Comparison of ENCODE assay signal across 35 cellular contexts in genomic region chr2:46263347-46263746, GRCh38.
"Had no signal": no experiment of that assay in that cellular context is flagged by ENCODE, and none has a peak within 500 bp of the region (broad histone marks: within the 10 kb centered on the region; RNA-seq: fewer than 3 reads in every experiment).

No MANE protein-coding gene starts in this region.

- H3K36me3 ChIP-seq: adrenal gland, brain microvascular endothelial cell, breast epithelium had no signal

- H3K9me3 ChIP-seq: adrenal gland, body of pancreas, breast epithelium had no signal

- H3K27ac ChIP-seq: adrenal gland, body of pancreas, brain microvascular endothelial cell, breast epithelium, VCaP had no signal

- H3K4me3 ChIP-seq: adrenal gland, body of pancreas, breast epithelium had no signal

- H3K36me3 Mint-ChIP-seq: activated CD4-positive, alpha-beta memory T cell treated with anti-CD3 and anti-CD28 coated beads for 36 hours; activated naive CD4-positive, alpha-beta T cell treated with anti-CD3 and anti-CD28 coated beads, Interleukin-2, amount 50 U/mL, for 72 hours; activated naive CD8-positive, alpha-beta T cell treated with anti-CD3 and anti-CD28 coated beads for 36 hours had no signal

- H3K27me3 Mint-ChIP-seq: activated CD4-positive, alpha-beta memory T cell treated with anti-CD3 and anti-CD28 coated beads for 36 hours had no signal

- ATAC-seq: activated CD8-positive, alpha-beta T cell treated with anti-CD3 and anti-CD28 coated beads for 36 hours; activated naive CD4-positive, alpha-beta T cell treated with anti-CD3 and anti-CD28 coated beads, Interleukin-2, amount 50 U/mL, for 72 hours; activated T-cell treated with anti-CD3 and anti-CD28 coated beads, Interleukin-2, amount 50 U/mL, for 4 hours; activated T-cell treated with anti-CD3 and anti-CD28 coated beads, Interleukin-2, amount 50 U/mL, for 72 hours; activated T-helper 17 cell treated with anti-CD3 and anti-CD28 coated beads, Interleukin-2, amount 50 U/mL, for 72 hours; body of pancreas had no signal

- H3K4me1 ChIP-seq: breast epithelium had no signal

- H3K27me3 ChIP-seq: adrenal gland, body of pancreas, brain microvascular endothelial cell, breast epithelium had no signal

- H3K4me3 Mint-ChIP-seq: activated B cell treated with CpG ODN at 0.5 μM for 24 hours; activated CD4-positive, alpha-beta memory T cell treated with anti-CD3 and anti-CD28 coated beads for 36 hours; activated CD4-positive, alpha-beta T cell treated with anti-CD3 and anti-CD28 coated beads, Interleukin-2, amount 10 ng/mL, durations not matched to agents 24 days and 14 days; activated CD8-positive, alpha-beta T cell treated with anti-CD3 and anti-CD28 coated beads for 36 hours; activated naive CD4-positive, alpha-beta T cell treated with anti-CD3 and anti-CD28 coated beads for 36 hours; activated naive CD8-positive, alpha-beta T cell treated with anti-CD3 and anti-CD28 coated beads for 36 hours; activated T-cell treated with anti-CD3 and anti-CD28 coated beads, Interleukin-2, amount 50 U/mL, for 4 hours; activated T-cell treated with anti-CD3 and anti-CD28 coated beads, Interleukin-2, amount 50 U/mL, for 72 hours; activated T-helper 1 cell treated with anti-CD3 and anti-CD28 coated beads, Interleukin-12 subunit alpha, Interleukin-12 subunit beta, Interleukin-2, Interleukin-4 antibody, amounts not matched to agents 30 ng/mL and 10 ng/mL and 1 ng/mL, durations not matched to agents 14 hours and 24 hours and 36 hours; activated T-helper 17 cell treated with anti-CD3 and anti-CD28 coated beads, Interleukin-2, amount 50 U/mL, for 72 hours; T-helper 1 cell treated with Interleukin-12 subunit alpha and Interleukin-12 subunit beta and Interleukin-4 antibody, amounts not matched to agents 30 μg/mL and 1 μg/mL, for 36 hours; T-helper 2 cell treated with Interferon-gamma antibody and Interleukin-4, amounts not matched to agents 5 μg/mL and 100 μg/mL, for 36 hours had no signal

- H3K27ac Mint-ChIP-seq: activated B cell treated with CpG ODN at 0.5 μM for 24 hours; activated CD4-positive, alpha-beta memory T cell treated with anti-CD3 and anti-CD28 coated beads for 36 hours; activated CD4-positive, alpha-beta T cell treated with anti-CD3 and anti-CD28 coated beads, Interleukin-2, amount 10 ng/mL, durations not matched to agents 24 days and 14 days; activated CD8-positive, alpha-beta T cell treated with anti-CD3 and anti-CD28 coated beads for 36 hours; activated naive CD4-positive, alpha-beta T cell treated with anti-CD3 and anti-CD28 coated beads for 36 hours; activated naive CD4-positive, alpha-beta T cell treated with anti-CD3 and anti-CD28 coated beads, Interleukin-2, amount 50 U/mL, for 72 hours; activated naive CD8-positive, alpha-beta T cell treated with anti-CD3 and anti-CD28 coated beads for 36 hours; activated T-cell treated with anti-CD3 and anti-CD28 coated beads, Interleukin-2, amount 50 U/mL, for 72 hours; activated T-helper 1 cell treated with anti-CD3 and anti-CD28 coated beads, Interleukin-12 subunit alpha, Interleukin-12 subunit beta, Interleukin-2, Interleukin-4 antibody, amounts not matched to agents 30 ng/mL and 10 ng/mL and 1 ng/mL, durations not matched to agents 14 hours and 24 hours and 36 hours; activated T-helper 17 cell treated with anti-CD3 and anti-CD28 coated beads, Interleukin-2, amount 50 U/mL, for 72 hours; T-helper 1 cell treated with Interleukin-12 subunit alpha and Interleukin-12 subunit beta and Interleukin-4 antibody, amounts not matched to agents 30 μg/mL and 1 μg/mL, for 36 hours; T-helper 2 cell treated with Interferon-gamma antibody and Interleukin-4, amounts not matched to agents 5 μg/mL and 100 μg/mL, for 36 hours had no signal

- H3K9me3 Mint-ChIP-seq: activated B cell treated with CpG ODN at 0.5 μM for 24 hours; activated CD4-positive, alpha-beta memory T cell treated with anti-CD3 and anti-CD28 coated beads for 36 hours; activated CD4-positive, alpha-beta T cell treated with anti-CD3 and anti-CD28 coated beads, Interleukin-2, amount 10 ng/mL, durations not matched to agents 24 days and 14 days; activated CD8-positive, alpha-beta T cell treated with anti-CD3 and anti-CD28 coated beads for 36 hours; activated naive CD4-positive, alpha-beta T cell treated with anti-CD3 and anti-CD28 coated beads for 36 hours; activated naive CD4-positive, alpha-beta T cell treated with anti-CD3 and anti-CD28 coated beads, Interleukin-2, amount 50 U/mL, for 72 hours; activated naive CD8-positive, alpha-beta T cell treated with anti-CD3 and anti-CD28 coated beads for 36 hours; activated T-cell treated with anti-CD3 and anti-CD28 coated beads, Interleukin-2, amount 50 U/mL, for 4 hours; activated T-cell treated with anti-CD3 and anti-CD28 coated beads, Interleukin-2, amount 50 U/mL, for 72 hours; activated T-helper 1 cell treated with anti-CD3 and anti-CD28 coated beads, Interleukin-12 subunit alpha, Interleukin-12 subunit beta, Interleukin-2, Interleukin-4 antibody, amounts not matched to agents 30 ng/mL and 10 ng/mL and 1 ng/mL, durations not matched to agents 14 hours and 24 hours and 36 hours; activated T-helper 17 cell treated with anti-CD3 and anti-CD28 coated beads, Interleukin-2, amount 50 U/mL, for 72 hours; T-helper 1 cell treated with Interleukin-12 subunit alpha and Interleukin-12 subunit beta and Interleukin-4 antibody, amounts not matched to agents 30 μg/mL and 1 μg/mL, for 36 hours; T-helper 2 cell treated with Interferon-gamma antibody and Interleukin-4, amounts not matched to agents 5 μg/mL and 100 μg/mL, for 36 hours had no signal

- DNase-seq: activated B cell treated with CpG ODN at 0.5 μM for 24 hours; activated CD4-positive, alpha-beta memory T cell treated with anti-CD3 and anti-CD28 coated beads for 36 hours; activated CD4-positive, alpha-beta T cell treated with anti-CD3 and anti-CD28 coated beads for 4 hours; activated CD4-positive, alpha-beta T cell treated with anti-CD3 and anti-CD28 coated beads, Interleukin-2, amount 10 ng/mL, durations not matched to agents 24 days and 14 days; activated CD4-positive, alpha-beta T cell treated with anti-CD3 and anti-CD28 coated beads, Interleukin-2, amount 50 U/mL, for 1 hour; activated CD4-positive, alpha-beta T cell treated with anti-CD3 and anti-CD28 coated beads, Interleukin-2, amount 50 U/mL, for 4 hours; activated CD4-positive, CD25-positive, alpha-beta regulatory T cell treated with anti-CD3 and anti-CD28 coated beads, Interleukin-2, amount 50 U/mL, for 72 hours; activated CD8-positive, alpha-beta memory T cell treated with anti-CD3 and anti-CD28 coated beads, Interleukin-2, amount 50 U/mL, for 4 hours; activated CD8-positive, alpha-beta T cell treated with anti-CD3 and anti-CD28 coated beads for 36 hours; activated effector memory CD4-positive, alpha-beta T cell treated with anti-CD3 and anti-CD28 coated beads, Interleukin-2, amount 50 U/mL, for 16 hours; activated gamma-delta T cell treated with Interleukin-2 at 50 U/mL for 16 hours; activated naive CD4-positive, alpha-beta T cell; activated naive CD4-positive, alpha-beta T cell treated with anti-CD3 and anti-CD28 coated beads for 36 hours; activated naive CD4-positive, alpha-beta T cell treated with anti-CD3 and anti-CD28 coated beads, Interleukin-2, amount 50 U/mL, for 16 hours; activated naive CD8-positive, alpha-beta T cell treated with anti-CD3 and anti-CD28 coated beads for 36 hours; activated T-cell treated with anti-CD3 and anti-CD28 coated beads for 4 hours; activated T-cell treated with anti-CD3 and anti-CD28 coated beads, Interleukin-2, amount 50 U/mL, for 1 hour; activated T-cell treated with anti-CD3 and anti-CD28 coated beads, Interleukin-2, amount 50 U/mL, for 4 hours; activated T-cell treated with anti-CD3 and anti-CD28 coated beads, Interleukin-2, amount 50 U/mL, for 72 hours; adrenal gland; amniotic stem cell; aorta; body of pancreas; brain microvascular endothelial cell; central memory CD4-positive, alpha-beta T cell; T-helper 1 cell; T-helper 2 cell; T-helper 9 cell had no signal
